In genomic region chr3:45187597-45188210, GRCh38 we compare ENCODE assay signal across 20 cellular contexts. TPM values are rescaled to one million over a fixed set of nuclear protein-coding genes. Genes with fewer than 3 reads are reported as not detected.
DNase-seq lines count a peak whose midpoint lies in the region; ATAC-seq and TF ChIP-seq lines count a peak whose summit lies in the region.
"Had no signal": no experiment of that assay in that cellular context is flagged by ENCODE, and none has a peak within 500 bp of the region (broad histone marks: within the 10 kb centered on the region; RNA-seq: fewer than 3 reads in every experiment).

No MANE protein-coding gene starts in this region.

- H3K4me3 Mint-ChIP-seq in activated T-helper 17 cell treated with anti-CD3 and anti-CD28 coated beads, Interleukin-2, amount 50 U/mL, for 72 hours = no peak overlapping the region
- H3K4me3 Mint-ChIP-seq: naive thymus-derived CD8-positive, alpha-beta T cell had no signal

- peak overlapping the region; percentile 21 for H3K27ac Mint-ChIP-seq in activated T-helper 17 cell treated with anti-CD3 and anti-CD28 coated beads, Interleukin-2, amount 50 U/mL, for 72 hours
- H3K27ac Mint-ChIP-seq: naive thymus-derived CD8-positive, alpha-beta T cell had no signal

- TF ChIP-seq CTCF in sigmoid colon (IDR thresholded peaks at IDR 0.05) = no peak

- no peaks in the 10 kb centered on the region for H3K9me3 ChIP-seq in sigmoid colon
- H3K9me3 ChIP-seq: ascending aorta; BLaER1 treated with 17β-estradiol and CSF1 and Interleukin-3, amounts not matched to agents 10 nM and 100 nM; heart right ventricle; Peyer's patch had no signal

- TF ChIP-seq POLR2A in sigmoid colon (IDR thresholded peaks at IDR 0.05) = no peak

- ATAC-seq in GM21619 (IDR thresholded peaks at IDR 0.05; ENCODE audit: unreplicated experiment) (peak; percentile 70), HG03095 (IDR thresholded peaks at IDR 0.05; ENCODE audit: unreplicated experiment) (no peak), left cardiac atrium (no peak), Right ventricle myocardium inferior (no peak)
- ATAC-seq in activated T-helper 17 cell treated with anti-CD3 and anti-CD28 coated beads, Interleukin-2, amount 50 U/mL, for 72 hours (replicated peaks) = peak; percentile 84
- ATAC-seq: heart right ventricle; naive thymus-derived CD8-positive, alpha-beta T cell; SK-N-SH treated with all-trans-retinoic acid at 6 μM for 48 hours had no signal

- no peak overlapping the region for H3K4me3 ChIP-seq in sigmoid colon
- H3K4me3 ChIP-seq: ascending aorta; BLaER1 treated with 17β-estradiol and CSF1 and Interleukin-3, amounts not matched to agents 10 nM and 100 nM; heart right ventricle; Peyer's patch had no signal

- H3K27me3 ChIP-seq in sigmoid colon = no peaks in the 10 kb centered on the region
- H3K27me3 ChIP-seq: ascending aorta; BLaER1 treated with 17β-estradiol and CSF1 and Interleukin-3, amounts not matched to agents 10 nM and 100 nM; Peyer's patch had no signal

- peaks cover 6% of the 10 kb centered on the region for H3K4me1 Mint-ChIP-seq in activated T-helper 17 cell treated with anti-CD3 and anti-CD28 coated beads, Interleukin-2, amount 50 U/mL, for 72 hours

- intact Hi-C loops in sigmoid colon (cut with DNase I) (loop anchor here (5.0 kb wide), 1 partner anchor 75 kb away; no protein-coding TSS in a partner anchor), left cardiac atrium (cut with DNase I) (no loop called here), Right ventricle myocardium inferior (cut with DNase I) (no loop called here)

- H3K4me1 ChIP-seq in sigmoid colon = peaks cover 0 to 38% (median 30%) of the 10 kb centered on the region in 4 donors
- H3K4me1 ChIP-seq: ascending aorta had no signal

- 78 to 84% methylated on average over 7 of the region's 7 CpGs for WGBS in sigmoid colon, 2 donors

- H3K27me3 Mint-ChIP-seq in activated T-helper 17 cell treated with anti-CD3 and anti-CD28 coated beads, Interleukin-2, amount 50 U/mL, for 72 hours = peaks cover 5% of the 10 kb centered on the region

- TF ChIP-seq EP300 in sigmoid colon (IDR thresholded peaks at IDR 0.05) = no peak

- H3K36me3 ChIP-seq in sigmoid colon = no peaks in the 10 kb centered on the region
- H3K36me3 ChIP-seq: ascending aorta; BLaER1 treated with 17β-estradiol and CSF1 and Interleukin-3, amounts not matched to agents 10 nM and 100 nM; heart right ventricle; Peyer's patch had no signal

- H3K36me3 Mint-ChIP-seq in activated T-helper 17 cell treated with anti-CD3 and anti-CD28 coated beads, Interleukin-2, amount 50 U/mL, for 72 hours (ENCODE audit: low read depth) = no peaks in the 10 kb centered on the region
- H3K36me3 Mint-ChIP-seq: naive thymus-derived CD8-positive, alpha-beta T cell had no signal

- no peaks in the 10 kb centered on the region for H3K9me3 Mint-ChIP-seq in activated T-helper 17 cell treated with anti-CD3 and anti-CD28 coated beads, Interleukin-2, amount 50 U/mL, for 72 hours
- H3K9me3 Mint-ChIP-seq: naive thymus-derived CD8-positive, alpha-beta T cell had no signal

- H3K27ac ChIP-seq in sigmoid colon = peak overlapping the region in 3 of 4 donors; percentile 2 to 74 (median 63)
- H3K27ac ChIP-seq: ascending aorta; BLaER1 treated with 17β-estradiol and CSF1 and Interleukin-3, amounts not matched to agents 10 nM and 100 nM; heart right ventricle; Peyer's patch had no signal

- peak; percentile 50 for DNase-seq in activated CD4-positive, alpha-beta T cell treated with anti-CD3 and anti-CD28 coated beads for 48 hours
- DNase-seq in activated CD4-positive, alpha-beta T cell treated with anti-CD3 and anti-CD28 coated beads, Interleukin-2, amount 50 U/mL, for 1 hour = no peak
- no peak for DNase-seq in sigmoid colon
- DNase-seq in left cardiac atrium = no peak
- DNase-seq in Right ventricle myocardium inferior (ENCODE audit: missing footprints) = no peak
- DNase-seq: heart right ventricle; naive thymus-derived CD8-positive, alpha-beta T cell; NCI-H1436; NCI-H2171; NCI-H82; Peyer's patch; posterior cingulate gyrus; stimulated activated CD4-positive, alpha-beta T cell treated with anti-CD3 and anti-CD28 coated beads, Interleukin-4, amount 100 ng/mL, for 4 hours; T1000 had no signal

RNA-seq across cellular contexts. Expression of gene TMEM158, which starts 38.4 kb away (rescaled TPM):
- total RNA-seq in activated T-helper 17 cell treated with anti-CD3 and anti-CD28 coated beads, Interleukin-2, amount 50 U/mL, for 72 hours = not detected
- 10 to 100 TPM in 2 of 4 donors, 1 to 10 TPM in 1, under 1 TPM in 1; 0.66 to 12.2 (median 10.8) TPM for total RNA-seq in sigmoid colon
- 1 to 10 TPM in 1 of 3 donors, under 1 TPM in 2; 0.60 to 2.8 (median 0.69) TPM for polyA plus RNA-seq in sigmoid colon
- total RNA-seq in left cardiac atrium = under 1 TPM; 0.44 to 0.56 TPM
- 0.60 TPM for total RNA-seq in Right ventricle myocardium inferior
- total RNA-seq: ascending aorta had no signal
- polyA plus RNA-seq: naive thymus-derived CD8-positive, alpha-beta T cell had no signal

RNA-seq across cellular contexts. Expression of gene CDCP1, which starts 41.5 kb away (rescaled TPM):
- total RNA-seq in activated T-helper 17 cell treated with anti-CD3 and anti-CD28 coated beads, Interleukin-2, amount 50 U/mL, for 72 hours = under 1 TPM; 0.17 to 0.53 TPM
- total RNA-seq in sigmoid colon (1 to 10 TPM in 1 of 4 donors, under 1 TPM in 3; 0.71 to 1.2 (median 0.82) TPM), left cardiac atrium (1 to 10 TPM in 1 of 2 donors, under 1 TPM in 1; 0.74 to 1.3 TPM), Right ventricle myocardium inferior (0.32 TPM)
- 10 to 100 TPM in 1 of 3 donors, 1 to 10 TPM in 2; 7.2 to 35.2 (median 9.0) TPM for polyA plus RNA-seq in sigmoid colon
- total RNA-seq: naive thymus-derived CD8-positive, alpha-beta T cell had no signal

Comparison
In these comparisons a context has a peak if more than half of its experiments do, and no peak if none do; other contexts are left out.
1. ATAC-seq: peak in GM21619 (single experiment) and activated T-helper 17 cell treated with anti-CD3 and anti-CD28 coated beads, Interleukin-2, amount 50 U/mL, for 72 hours (single experiment); none in HG03095 (single experiment), left cardiac atrium (0 of 2) and Right ventricle myocardium inferior (single experiment).